ENCODE assay signal across 1 cellular context in genomic region chr1:229557214-229557850, GRCh38.
A peak's percentile ranks its signal among the peaks of the same experiment; 100 is the strongest.
TF ChIP-seq lines count a peak whose summit lies in the region.

No MANE protein-coding gene starts in this region.

TF ChIP-seq in HEK293, 187 proteins besides CTCF, POLR2A, EP300 and RAD21 (continued from another document):
- TF ChIP-seq ZNF692 (tag by site-specific recombination; IDR thresholded peaks at IDR 0.05) (no peak), ZNF138 (tag by site-specific recombination; IDR thresholded peaks at IDR 0.05; ENCODE audit: borderline replicate concordance) (no peak), SCRT1 (tag by site-specific recombination; IDR thresholded peaks at IDR 0.05; ENCODE audit: borderline replicate concordance) (peak; percentile 80)
TF ChIP-seq in HEK293: peak in this region for 3.
